19 cellular contexts compared by ENCODE assay signal in genomic region chr5:54669285-54669684, GRCh38.
DNase-seq lines count a peak whose midpoint lies in the region; ATAC-seq and TF ChIP-seq lines count a peak whose summit lies in the region.
"Had no signal": no experiment of that assay in that cellular context is flagged by ENCODE, and none has a peak within 500 bp of the region (broad histone marks: within the 10 kb centered on the region; RNA-seq: fewer than 3 reads in every experiment).

No MANE protein-coding gene starts in this region.

- peaks cover 5% of the 10 kb centered on the region for H3K27me3 Mint-ChIP-seq in T-helper 1 cell treated with Interleukin-12 subunit alpha and Interleukin-12 subunit beta and Interleukin-4 antibody, amounts not matched to agents 30 μg/mL and 1 μg/mL, for 36 hours (ENCODE audit: low read depth)
- H3K27me3 Mint-ChIP-seq in stimulated activated memory B cell treated with anti-CD40 and anti-IgM and Interleukin-4, amounts not matched to agents 10 μg/mL and 1 μg/mL and 100 μg/mL, for 72 hours: no peaks in the 10 kb centered on the region
- H3K27me3 Mint-ChIP-seq: activated T-helper 17 cell treated with anti-CD3 and anti-CD28 coated beads, Interleukin-2, amount 50 U/mL, for 72 hours had no signal

- peaks cover 24% of the 10 kb centered on the region for H3K36me3 Mint-ChIP-seq in T-helper 1 cell treated with Interleukin-12 subunit alpha and Interleukin-12 subunit beta and Interleukin-4 antibody, amounts not matched to agents 30 μg/mL and 1 μg/mL, for 36 hours (ENCODE audit: low read depth)
- peaks cover 5% of the 10 kb centered on the region for H3K36me3 Mint-ChIP-seq in stimulated activated memory B cell treated with anti-CD40 and anti-IgM and Interleukin-4, amounts not matched to agents 10 μg/mL and 1 μg/mL and 100 μg/mL, for 72 hours

- H3K4me1 ChIP-seq in SJSA1 (replicated peaks) (peaks cover 16% of the 10 kb centered on the region), testis (peaks cover 16% of the 10 kb centered on the region)
- H3K4me1 ChIP-seq: pancreas had no signal

- H3K27ac ChIP-seq in SJSA1 (peak overlapping the region; percentile 12; the same call in 1 of the 2 replicates), testis (no peak overlapping the region)
- H3K27ac ChIP-seq: dorsolateral prefrontal cortex, pancreas had no signal

- H3K27me3 ChIP-seq in SJSA1 (replicated peaks): no peaks in the 10 kb centered on the region
- no peaks in the 10 kb centered on the region for H3K27me3 ChIP-seq in testis
- H3K27me3 ChIP-seq: dorsolateral prefrontal cortex, pancreas had no signal

- TF ChIP-seq POLR2A in testis (IDR thresholded peaks at IDR 0.05): no peak

- intact Hi-C loops in testis (cut with DNase I; ENCODE audit: low total_unique reads): no loop called here

- H3K4me3 ChIP-seq in SJSA1 (no peak overlapping the region), fibroblast of the aortic adventitia (ENCODE audit: low read depth, low read length) (no peak overlapping the region), testis (no peak overlapping the region)
- H3K4me3 ChIP-seq: dorsolateral prefrontal cortex, GM12878, pancreas had no signal

- peak overlapping the region; percentile 67 for H3K4me3 Mint-ChIP-seq in T-helper 1 cell treated with Interleukin-12 subunit alpha and Interleukin-12 subunit beta and Interleukin-4 antibody, amounts not matched to agents 30 μg/mL and 1 μg/mL, for 36 hours
- no peak overlapping the region for H3K4me3 Mint-ChIP-seq in stimulated activated memory B cell treated with anti-CD40 and anti-IgM and Interleukin-4, amounts not matched to agents 10 μg/mL and 1 μg/mL and 100 μg/mL, for 72 hours
- H3K4me3 Mint-ChIP-seq: activated T-helper 17 cell treated with anti-CD3 and anti-CD28 coated beads, Interleukin-2, amount 50 U/mL, for 72 hours; stimulated activated effector memory CD8-positive, alpha-beta T cell treated with anti-CD3 and anti-CD28 coated beads, Interleukin-12 subunit alpha, Interleukin-12 subunit beta, amount 100 ng/mL, for 72 hours had no signal

- H3K9me3 Mint-ChIP-seq in T-helper 1 cell treated with Interleukin-12 subunit alpha and Interleukin-12 subunit beta and Interleukin-4 antibody, amounts not matched to agents 30 μg/mL and 1 μg/mL, for 36 hours: peaks cover 18% of the 10 kb centered on the region
- H3K9me3 Mint-ChIP-seq in stimulated activated memory B cell treated with anti-CD40 and anti-IgM and Interleukin-4, amounts not matched to agents 10 μg/mL and 1 μg/mL and 100 μg/mL, for 72 hours: peaks cover 9% of the 10 kb centered on the region

- WGBS in testis, 2 donors: 43 to 54% methylated on average over 1 of the region's 1 CpG

- peak overlapping the region; percentile 72 for H3K27ac Mint-ChIP-seq in T-helper 1 cell treated with Interleukin-12 subunit alpha and Interleukin-12 subunit beta and Interleukin-4 antibody, amounts not matched to agents 30 μg/mL and 1 μg/mL, for 36 hours
- peak overlapping the region; percentile 31 for H3K27ac Mint-ChIP-seq in stimulated activated memory B cell treated with anti-CD40 and anti-IgM and Interleukin-4, amounts not matched to agents 10 μg/mL and 1 μg/mL and 100 μg/mL, for 72 hours
- H3K27ac Mint-ChIP-seq: activated T-helper 17 cell treated with anti-CD3 and anti-CD28 coated beads, Interleukin-2, amount 50 U/mL, for 72 hours; stimulated activated effector memory CD8-positive, alpha-beta T cell treated with anti-CD3 and anti-CD28 coated beads, Interleukin-12 subunit alpha, Interleukin-12 subunit beta, amount 100 ng/mL, for 72 hours had no signal

- H3K9me3 ChIP-seq in SJSA1 (replicated peaks) (peaks cover 11% of the 10 kb centered on the region), testis (no peaks in the 10 kb centered on the region)
- H3K9me3 ChIP-seq: pancreas had no signal

- H3K36me3 ChIP-seq in SJSA1: no peaks in the 10 kb centered on the region
- H3K36me3 ChIP-seq in testis (ENCODE audit: low read depth, missing control alignments): no peaks in the 10 kb centered on the region
- H3K36me3 ChIP-seq: pancreas had no signal

- no peak for TF ChIP-seq CTCF in fibroblast of the aortic adventitia (IDR thresholded peaks at IDR 0.05; ENCODE audit: insufficient read depth, low read length)
- no peak for TF ChIP-seq CTCF in testis (IDR thresholded peaks at IDR 0.05)

- peaks cover 49% of the 10 kb centered on the region for H3K4me1 Mint-ChIP-seq in T-helper 1 cell treated with Interleukin-12 subunit alpha and Interleukin-12 subunit beta and Interleukin-4 antibody, amounts not matched to agents 30 μg/mL and 1 μg/mL, for 36 hours (ENCODE audit: low read depth)
- peaks cover 49% of the 10 kb centered on the region for H3K4me1 Mint-ChIP-seq in stimulated activated memory B cell treated with anti-CD40 and anti-IgM and Interleukin-4, amounts not matched to agents 10 μg/mL and 1 μg/mL and 100 μg/mL, for 72 hours

- ATAC-seq in stimulated activated memory B cell treated with anti-CD40 and anti-IgM and Interleukin-4, amounts not matched to agents 10 μg/mL and 1 μg/mL and 100 μg/mL, for 72 hours: no peak
- ATAC-seq: activated T-helper 17 cell treated with anti-CD3 and anti-CD28 coated beads, Interleukin-2, amount 50 U/mL, for 72 hours; esophagus mucosa; GM12878; left colon; pancreas; stimulated activated effector memory CD8-positive, alpha-beta T cell treated with anti-CD3 and anti-CD28 coated beads, Interleukin-12 subunit alpha, Interleukin-12 subunit beta, amount 100 ng/mL, for 72 hours had no signal

- DNase-seq in T-helper 1 cell: no peak
- peak in 1 of 2 experiments; percentile 11 for DNase-seq in SJSA1 (ENCODE audit: low read depth in 1 of 2, low spot score in 2 of 2)
- DNase-seq in fibroblast of the aortic adventitia (ENCODE audit: low read depth): peak; percentile 87
- no peak for DNase-seq in pons (ENCODE audit: low spot score)
- DNase-seq in NCI-H748 (lab: John Stamatoyannopoulos, UW; ENCODE audit: unreplicated experiment): no peak
- no peak for DNase-seq in testis
- DNase-seq: COR-L47, dorsolateral prefrontal cortex, left colon, NCI-H2081 treated with DMSO at 0.1 percent for 48 hours, NCI-H69, pancreas, trophoblast cell had no signal
